8 cellular contexts compared by ENCODE assay signal in the genomic region with DNA sequence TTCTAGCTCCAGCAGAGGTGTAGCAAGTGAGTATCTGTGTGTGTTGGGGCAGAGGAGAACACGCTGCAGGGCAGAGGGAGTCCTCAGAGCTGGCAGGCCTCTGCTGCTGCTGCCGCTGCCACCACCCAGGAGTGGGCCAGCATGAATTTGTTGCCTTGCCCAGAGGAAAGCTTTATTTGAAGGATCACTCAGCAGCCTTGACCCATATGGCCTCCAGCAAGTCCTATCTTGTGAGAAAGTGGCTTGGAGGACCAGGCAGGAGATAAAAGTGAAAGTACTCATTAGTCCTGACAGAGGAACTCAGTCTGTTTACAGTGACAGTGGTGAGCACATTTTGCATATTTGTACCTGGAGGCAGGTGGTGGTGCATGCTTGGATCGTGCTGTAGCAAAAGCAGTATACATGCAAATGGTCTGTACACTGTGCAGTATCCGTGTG. TPM values are rescaled to one million over a fixed set of nuclear protein-coding genes. Genes with fewer than 3 reads are reported as not detected.
A peak's percentile ranks its signal among the peaks of the same experiment; 100 is the strongest.
DNase-seq lines count a peak whose midpoint lies in the region; ATAC-seq and TF ChIP-seq lines count a peak whose summit lies in the region.

No MANE protein-coding gene starts in this region.

- peak overlapping the region; percentile 86 for H3K4me3 Mint-ChIP-seq in activated naive CD4-positive, alpha-beta T cell treated with anti-CD3 and anti-CD28 coated beads for 36 hours
- peak overlapping the region; percentile 88 for H3K4me3 Mint-ChIP-seq in activated CD4-positive, alpha-beta memory T cell treated with anti-CD3 and anti-CD28 coated beads for 36 hours

- CTCF ChIA-PET in activated naive CD4-positive, alpha-beta T cell treated with anti-CD3 and anti-CD28 coated beads for 36 hours (lab: Charles Lee): interaction anchor here (0.7 to 3.0 kb wide), 6 partner anchors 18 to 185 kb away, joined by 3 to 19 read pairs (median 4); no protein-coding TSS in a partner anchor
- CTCF ChIA-PET in activated CD4-positive, alpha-beta memory T cell treated with anti-CD3 and anti-CD28 coated beads for 36 hours (lab: Charles Lee): interaction anchor here (0.8 to 1.7 kb wide), 6 partner anchors 10 to 184 kb away, joined by 3 to 8 read pairs (median 4); no protein-coding TSS in a partner anchor

- H3K9me3 Mint-ChIP-seq in activated naive CD4-positive, alpha-beta T cell treated with anti-CD3 and anti-CD28 coated beads for 36 hours: no peaks in the 10 kb centered on the region
- H3K9me3 Mint-ChIP-seq in activated CD4-positive, alpha-beta memory T cell treated with anti-CD3 and anti-CD28 coated beads for 36 hours: no peaks in the 10 kb centered on the region

- no peaks in the 10 kb centered on the region for H3K27me3 ChIP-seq in tibial artery

- H3K27ac ChIP-seq in tibial artery: peak overlapping the region; percentile 95 to 97

- H3K27me3 Mint-ChIP-seq in activated naive CD4-positive, alpha-beta T cell treated with anti-CD3 and anti-CD28 coated beads for 36 hours (ENCODE audit: low read depth): no peaks in the 10 kb centered on the region
- no peaks in the 10 kb centered on the region for H3K27me3 Mint-ChIP-seq in activated CD4-positive, alpha-beta memory T cell treated with anti-CD3 and anti-CD28 coated beads for 36 hours

- intact Hi-C loops in activated naive CD4-positive, alpha-beta T cell treated with anti-CD3 and anti-CD28 coated beads for 36 hours (cut with micrococcal nuclease): loop anchor here (5.0 to 10.0 kb wide), 2 partner anchors 348 to 605 kb away; partner anchors contain the start of gene NEK2
- intact Hi-C loops in activated CD4-positive, alpha-beta memory T cell treated with anti-CD3 and anti-CD28 coated beads for 36 hours (cut with micrococcal nuclease): loop anchor here (10.0 kb wide), 1 partner anchor 705 kb away; the partner anchor contains the start of genes DTL and INTS7
- intact Hi-C loops in tibial artery (cut with DNase I; ENCODE audit: low total_unique reads): loop anchor here (5.0 to 10.0 kb wide), 3 partner anchors 183 to 325 kb away; no protein-coding TSS in a partner anchor

- peaks cover 75% of the 10 kb centered on the region for H3K4me1 Mint-ChIP-seq in activated naive CD4-positive, alpha-beta T cell treated with anti-CD3 and anti-CD28 coated beads for 36 hours (ENCODE audit: low read depth)
- H3K4me1 Mint-ChIP-seq in activated CD4-positive, alpha-beta memory T cell treated with anti-CD3 and anti-CD28 coated beads for 36 hours (ENCODE audit: low read depth): peaks cover 75% of the 10 kb centered on the region

- H3K27ac Mint-ChIP-seq in activated naive CD4-positive, alpha-beta T cell treated with anti-CD3 and anti-CD28 coated beads for 36 hours: peak overlapping the region; percentile 67
- peak overlapping the region; percentile 90 for H3K27ac Mint-ChIP-seq in activated CD4-positive, alpha-beta memory T cell treated with anti-CD3 and anti-CD28 coated beads for 36 hours

- ATAC-seq in HG03025 (IDR thresholded peaks at IDR 0.05; ENCODE audit: low FRiP score, unreplicated experiment): peak; percentile 48

- H3K4me3 ChIP-seq in tibial artery: peak overlapping the region in 1 of 2 donors; percentile 82

- H3K36me3 ChIP-seq in tibial artery: no peaks in the 10 kb centered on the region

- DNase-seq in activated naive CD4-positive, alpha-beta T cell treated with anti-CD3 and anti-CD28 coated beads for 36 hours: no peak
- no peak for DNase-seq in activated naive CD4-positive, alpha-beta T cell treated with Interleukin-2 at 50 U/mL for 16 hours
- no peak for DNase-seq in activated CD4-positive, alpha-beta memory T cell treated with anti-CD3 and anti-CD28 coated beads for 36 hours
- DNase-seq in tibial artery (no peak), NCI-H128 (lab: John Stamatoyannopoulos, UW; ENCODE audit: unreplicated experiment) (no peak), A172 (ENCODE audit: low spot score) (no peak)
- no peak for DNase-seq in stimulated activated CD4-positive, alpha-beta T cell treated with anti-CD3 and anti-CD28 coated beads, Interleukin-2, amount 100 ng/mL, for 24 hours

- peaks cover 0 to 70% (median 49%) of the 10 kb centered on the region in 4 donors for H3K4me1 ChIP-seq in tibial artery

- H3K9me3 ChIP-seq in tibial artery: no peaks in the 10 kb centered on the region

- POLR2A ChIA-PET in activated CD4-positive, alpha-beta memory T cell treated with anti-CD3 and anti-CD28 coated beads for 36 hours (lab: Charles Lee): interaction anchor here (0.9 to 1.7 kb wide), 2 partner anchors 48 to 52 kb away, joined by 3 to 4 read pairs; no protein-coding TSS in a partner anchor

- no peak for TF ChIP-seq CTCF in tibial artery (IDR thresholded peaks at IDR 0.05)

- no peaks in the 10 kb centered on the region for H3K36me3 Mint-ChIP-seq in activated naive CD4-positive, alpha-beta T cell treated with anti-CD3 and anti-CD28 coated beads for 36 hours (ENCODE audit: low read depth)
- H3K36me3 Mint-ChIP-seq in activated CD4-positive, alpha-beta memory T cell treated with anti-CD3 and anti-CD28 coated beads for 36 hours: peaks cover 11% of the 10 kb centered on the region

RNA-seq across cellular contexts. Expression of gene TRAF5, which starts 3.1 kb away (rescaled TPM):
- total RNA-seq in activated naive CD4-positive, alpha-beta T cell treated with anti-CD3 and anti-CD28 coated beads for 36 hours: 10 to 100 TPM; 16.1 to 18.8 TPM
- 10 to 100 TPM; 42.5 to 44.6 TPM for total RNA-seq in activated CD4-positive, alpha-beta memory T cell treated with anti-CD3 and anti-CD28 coated beads for 36 hours
- total RNA-seq in A172 (2014; rRNA removed; shearing (Covaris generic)): 9.4 and 9.5 TPM in 2 replicates
